ENCODE assay signal across 9 cellular contexts in the genomic region with DNA sequence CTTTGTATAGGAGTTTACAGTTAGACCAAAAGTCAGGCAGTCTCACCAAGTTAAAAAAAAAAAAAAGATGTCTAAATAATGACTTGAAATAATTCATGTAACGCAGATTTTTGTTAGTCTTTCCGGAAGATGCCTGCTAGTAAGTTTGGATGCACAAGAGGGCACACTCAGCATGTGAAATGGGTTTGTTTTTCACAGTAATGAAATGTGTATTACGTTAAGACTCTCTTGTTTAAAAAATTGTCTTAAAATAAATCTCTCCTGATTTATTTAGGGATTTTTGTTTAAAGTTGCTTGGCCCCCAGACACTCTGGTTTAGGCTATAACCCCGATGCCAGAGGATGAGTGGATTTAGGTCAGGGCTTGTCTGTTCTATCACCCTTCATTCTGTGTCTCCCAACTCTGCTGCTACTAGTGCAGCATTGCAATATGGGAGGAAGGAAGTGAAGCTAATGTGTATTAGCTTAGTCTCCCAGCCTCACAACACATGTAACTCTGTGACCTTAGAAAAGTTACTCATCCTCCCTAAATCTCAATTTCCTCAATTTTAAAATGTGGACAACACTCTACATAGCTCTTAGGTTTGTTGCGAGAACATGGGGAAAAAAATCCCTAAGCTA. TPM values are rescaled to one million over a fixed set of nuclear protein-coding genes. Genes with fewer than 3 reads are reported as not detected.
DNase-seq lines count a peak whose midpoint lies in the region; ATAC-seq and TF ChIP-seq lines count a peak whose summit lies in the region.
"Had no signal": no experiment of that assay in that cellular context is flagged by ENCODE, and none has a peak within 500 bp of the region (broad histone marks: within the 10 kb centered on the region; RNA-seq: fewer than 3 reads in every experiment).

No MANE protein-coding gene starts in this region.

- H3K27ac ChIP-seq in heart left ventricle (no peak overlapping the region), right atrium auricular region (no peak overlapping the region), WERI-Rb-1 (no peak overlapping the region), vagina (no peak overlapping the region), MM.1S (ENCODE audit: low read length) (no peak overlapping the region)

- H3K9me3 ChIP-seq in heart left ventricle (no peaks in the 10 kb centered on the region), right atrium auricular region (no peaks in the 10 kb centered on the region), WERI-Rb-1 (ENCODE audit: severe bottlenecking) (no peaks in the 10 kb centered on the region), vagina (no peaks in the 10 kb centered on the region), MM.1S (replicated peaks; ENCODE audit: insufficient read depth, low read length) (no peaks in the 10 kb centered on the region)

- intact Hi-C loops in heart left ventricle (cut with DNase I) (loop anchor here in 8 of 10 donors (2.0 to 10.0 kb wide), 6 partner anchors 51 to 618 kb away; no protein-coding TSS in a partner anchor), vagina (cut with DNase I) (no loop called here)

- TF ChIP-seq POLR2A in heart left ventricle (IDR thresholded peaks at IDR 0.05) (no peak), vagina (IDR thresholded peaks at IDR 0.05) (no peak)

- TF ChIP-seq CTCF in heart left ventricle (IDR thresholded peaks at IDR 0.05) (peak in 10 of 12 donors; percentile 27 to 64 (median 43)), right atrium auricular region (IDR thresholded peaks at IDR 0.05) (peak in 1 of 2 donors; percentile 51), WERI-Rb-1 (IDR thresholded peaks at IDR 0.05; ENCODE audit: low read depth, low read length) (peak; percentile 14; the same call in 1 of the 2 replicates), vagina (IDR thresholded peaks at IDR 0.05) (peak in 2 of 3 experiments; percentile 1 to 38), MM.1S (IDR thresholded peaks at IDR 0.05; ENCODE audit: low read length) (no peak)

- H4K20me1 ChIP-seq in MM.1S (ENCODE audit: insufficient read depth, low read length): no peaks in the 10 kb centered on the region

- peak in 2 of 4 donors; percentile 36 to 45 for ATAC-seq in heart left ventricle

- no peak for DNase-seq in heart left ventricle
- no peak for DNase-seq in right atrium auricular region (ENCODE audit: low spot score)
- DNase-seq in WERI-Rb-1: no peak
- peak; percentile 11 for DNase-seq in glomerular visceral epithelial cell (ENCODE audit: extremely low spot score)
- DNase-seq in vagina (ENCODE audit: extremely low spot score in 2 of 2): no peak
- DNase-seq in effector CD8-positive, alpha-beta T cell (lab: John Stamatoyannopoulos, UW): no peak
- no peak for DNase-seq in MM.1S
- DNase-seq in NCI-H187 (lab: John Stamatoyannopoulos, UW): no peak
- DNase-seq: CD4-positive, CD25-positive, alpha-beta regulatory T cell had no signal

- H3K4me1 ChIP-seq in heart left ventricle: peaks cover 0 to 13% (median 4%) of the 10 kb centered on the region in 12 donors
- H3K4me1 ChIP-seq in right atrium auricular region: no peaks in the 10 kb centered on the region
- H3K4me1 ChIP-seq in vagina: no peaks in the 10 kb centered on the region
- no peaks in the 10 kb centered on the region for H3K4me1 ChIP-seq in MM.1S (ENCODE audit: low read length)

- H2AFZ ChIP-seq in MM.1S (ENCODE audit: low read length): no peak overlapping the region

- H3F3A ChIP-seq in MM.1S (ENCODE audit: insufficient read depth, low read length): no peaks in the 10 kb centered on the region

- no peak overlapping the region for H3K9ac ChIP-seq in MM.1S (ENCODE audit: low read length)

- H3K79me2 ChIP-seq in MM.1S (ENCODE audit: low read length): no peaks in the 10 kb centered on the region

- WGBS in heart left ventricle, 4 donors: 62 to 74% (median 67%) methylated on average over 5 of the region's 5 CpGs

- H3K36me3 ChIP-seq in heart left ventricle (peaks cover 0 to 60% (median 26%) of the 10 kb centered on the region in 9 donors), right atrium auricular region (peaks cover 17% of the 10 kb centered on the region), WERI-Rb-1 (peaks cover 38% of the 10 kb centered on the region), vagina (peaks cover 0 to 5% of the 10 kb centered on the region in 2 donors), MM.1S (replicated peaks; ENCODE audit: insufficient read depth, low read length) (no peaks in the 10 kb centered on the region)

- H3K4me2 ChIP-seq in MM.1S (ENCODE audit: low read depth, low read length): no peak overlapping the region

- H3K27me3 ChIP-seq in heart left ventricle: no peaks in the 10 kb centered on the region
- no peaks in the 10 kb centered on the region for H3K27me3 ChIP-seq in right atrium auricular region
- no peaks in the 10 kb centered on the region for H3K27me3 ChIP-seq in WERI-Rb-1 (ENCODE audit: insufficient read depth, low read depth, severe bottlenecking)
- H3K27me3 ChIP-seq in vagina: no peaks in the 10 kb centered on the region
- H3K27me3 ChIP-seq in MM.1S (replicated peaks; ENCODE audit: insufficient read depth, low read length): no peaks in the 10 kb centered on the region

- H3K4me3 ChIP-seq in heart left ventricle (no peak overlapping the region), right atrium auricular region (no peak overlapping the region), WERI-Rb-1 (ENCODE audit: low read depth, low read length) (no peak overlapping the region), vagina (no peak overlapping the region), MM.1S (ENCODE audit: low read length) (no peak overlapping the region)

- H3K9me2 ChIP-seq in MM.1S (replicated peaks; ENCODE audit: insufficient read depth, low read length): no peaks in the 10 kb centered on the region

RNA-seq across cellular contexts. Expression of a gene that starts 25.7 kb away (rescaled TPM):
- total RNA-seq in heart left ventricle (1 to 10 TPM in 7 of 9 donors, under 1 TPM in 2; 0.74 to 3.9 (median 1.6) TPM), right atrium auricular region (1 to 10 TPM; 1.0 to 1.6 TPM), vagina (4.2 TPM)
- polyA plus RNA-seq in heart left ventricle: 1 to 10 TPM; 1.5 to 2.7 TPM
